8 cellular contexts compared by ENCODE assay signal in genomic region chr15:49621327-49622210, GRCh38. TPM values are rescaled to one million over a fixed set of nuclear protein-coding genes. Genes with fewer than 3 reads are reported as not detected.
A peak's percentile ranks its signal among the peaks of the same experiment; 100 is the strongest.
DNase-seq lines count a peak whose midpoint lies in the region; ATAC-seq and TF ChIP-seq lines count a peak whose summit lies in the region.

No MANE protein-coding gene starts in this region.

- H3K4me1 ChIP-seq in neuronal stem cell (ENCODE audit: control insufficient read depth in 2 of 2, insufficient read depth in 1 of 2, low read depth in 1 of 2, low read length in 2 of 2): peaks cover 2 to 7% of the 10 kb centered on the region in 2 donors

- no peak overlapping the region for H2BK15ac ChIP-seq in neuronal stem cell (ENCODE audit: low read length)

- peak overlapping the region; percentile 72 for H3K27ac ChIP-seq in neuronal stem cell (replicated peaks; ENCODE audit: low read length)

- peaks cover 45% of the 10 kb centered on the region for H3K4me1 Mint-ChIP-seq in activated naive CD4-positive, alpha-beta T cell treated with anti-CD3 and anti-CD28 coated beads, Interleukin-2, amount 10 ng/mL, durations not matched to agents 7 days and 5 days

- H3K27me3 Mint-ChIP-seq in activated naive CD4-positive, alpha-beta T cell treated with anti-CD3 and anti-CD28 coated beads, Interleukin-2, amount 10 ng/mL, durations not matched to agents 7 days and 5 days: no peaks in the 10 kb centered on the region

- ATAC-seq in HG02885 (IDR thresholded peaks at IDR 0.05; ENCODE audit: poor library complexity, unreplicated experiment) (no peak), GM19452 (IDR thresholded peaks at IDR 0.05; ENCODE audit: unreplicated experiment) (no peak), HG03139 (IDR thresholded peaks at IDR 0.05; ENCODE audit: unreplicated experiment) (no peak)

- H3K79me1 ChIP-seq in neuronal stem cell (ENCODE audit: low read depth, low read length): no peaks in the 10 kb centered on the region

- no peak overlapping the region for H3K23ac ChIP-seq in neuronal stem cell (ENCODE audit: low read depth, low read length, poor library complexity)

- no peak overlapping the region for H3K9ac ChIP-seq in neuronal stem cell (ENCODE audit: low read depth, low read length, poor library complexity)

- no peak overlapping the region for H2BK120ac ChIP-seq in neuronal stem cell (ENCODE audit: low read depth, low read length)

- DNase-seq in activated naive CD4-positive, alpha-beta T cell treated with anti-CD3 and anti-CD28 coated beads, Interleukin-2, amount 10 ng/mL, durations not matched to agents 7 days and 5 days: no peak
- no peak for DNase-seq in activated naive CD4-positive, alpha-beta T cell treated with anti-CD3 and anti-CD28 coated beads, Interleukin-2, amount 50 U/mL, for 16 hours
- peak; percentile 17 for DNase-seq in SK-N-DZ (ENCODE audit: low spot score)
- peak; percentile 16 for DNase-seq in epithelial cell of esophagus (ENCODE audit: low read depth)
- no peak for DNase-seq in neuronal stem cell (ENCODE audit: low spot score)

- no peak overlapping the region for H3K18ac ChIP-seq in neuronal stem cell (ENCODE audit: low read length)

- TF ChIP-seq CTCF in epithelial cell of esophagus (IDR thresholded peaks at IDR 0.05; ENCODE audit: insufficient read depth, low read depth, low read length, missing control alignments): no peak

- H2AFZ ChIP-seq in neuronal stem cell (ENCODE audit: low read length): peak overlapping the region; percentile 95

- peak overlapping the region; percentile 97 for H3K4me3 Mint-ChIP-seq in activated naive CD4-positive, alpha-beta T cell treated with anti-CD3 and anti-CD28 coated beads, Interleukin-2, amount 10 ng/mL, durations not matched to agents 7 days and 5 days

- no CpG with 5 or more reads among the region's 12 CpGs for WGBS in neuronal stem cell (ENCODE audit: extremely low coverage in 2 of 2, insufficient read length in 2 of 2, insufficient replicate concordance in 1 of 2), 2 donors

- no peak overlapping the region for H2AK5ac ChIP-seq in neuronal stem cell (ENCODE audit: low read depth, low read length)

- no peak overlapping the region for H2BK5ac ChIP-seq in neuronal stem cell (ENCODE audit: low read length)

- no peak overlapping the region for H2BK12ac ChIP-seq in neuronal stem cell (ENCODE audit: low read length)

- H3K9me3 Mint-ChIP-seq in activated naive CD4-positive, alpha-beta T cell treated with anti-CD3 and anti-CD28 coated beads, Interleukin-2, amount 10 ng/mL, durations not matched to agents 7 days and 5 days: peaks cover 7% of the 10 kb centered on the region

- CTCF ChIA-PET in activated naive CD4-positive, alpha-beta T cell treated with anti-CD3 and anti-CD28 coated beads, Interleukin-2, amount 10 ng/mL, durations not matched to agents 7 days and 5 days (lab: Charles Lee): no interaction called here

- peaks cover 6 to 36% of the 10 kb centered on the region in 2 donors for H3K9me3 ChIP-seq in neuronal stem cell (replicated peaks in 1 of 2; ENCODE audit: control insufficient read depth in 2 of 2, insufficient read depth in 1 of 2, low read depth in 1 of 2, low read length in 2 of 2)

- H3K4me3 ChIP-seq in epithelial cell of esophagus (ENCODE audit: low read length) (peak overlapping the region; percentile 89), neuronal stem cell (ENCODE audit: low read length in 2 of 2) (peak overlapping the region; percentile 86 to 91)

- no peak overlapping the region for H3K14ac ChIP-seq in neuronal stem cell (ENCODE audit: low read length)

- H3K27me3 ChIP-seq in neuronal stem cell (ENCODE audit: control insufficient read depth in 3 of 3, insufficient read depth in 3 of 3, low read depth in 1 of 3, low read length in 3 of 3): no peaks in the 10 kb centered on the region

- no peak overlapping the region for H4K8ac ChIP-seq in neuronal stem cell (ENCODE audit: low read depth, low read length)

- no peak overlapping the region for H3K4ac ChIP-seq in neuronal stem cell (ENCODE audit: low read length)

- H4K91ac ChIP-seq in neuronal stem cell (ENCODE audit: low read depth, low read length, poor library complexity): no peak overlapping the region

- peaks cover 6 to 30% of the 10 kb centered on the region in 2 donors for H3K36me3 ChIP-seq in neuronal stem cell (replicated peaks in 1 of 2; ENCODE audit: control insufficient read depth in 2 of 2, insufficient read depth in 2 of 2, low read length in 2 of 2)

- H3K4me2 ChIP-seq in neuronal stem cell (ENCODE audit: insufficient read depth, low read length, poor library complexity, severe bottlenecking): peak overlapping the region; percentile 62

- H3K27ac Mint-ChIP-seq in activated naive CD4-positive, alpha-beta T cell treated with anti-CD3 and anti-CD28 coated beads, Interleukin-2, amount 10 ng/mL, durations not matched to agents 7 days and 5 days: peak overlapping the region; percentile 93

- H3K36me3 Mint-ChIP-seq in activated naive CD4-positive, alpha-beta T cell treated with anti-CD3 and anti-CD28 coated beads, Interleukin-2, amount 10 ng/mL, durations not matched to agents 7 days and 5 days: peaks cover 21% of the 10 kb centered on the region

RNA-seq across cellular contexts. Expression of gene DTWD1, which starts 0.7 kb away (rescaled TPM):
- polyA plus RNA-seq in SK-N-DZ (2014; cell fraction: cytosol; rRNA removed): 15.8 and 21.4 TPM in 2 replicates
- 13.3 and 17.1 TPM in 2 replicates for polyA plus RNA-seq in SK-N-DZ (2014; cell fraction: nucleus; rRNA removed)
- 28.2 TPM for polyA plus RNA-seq in neuronal stem cell (2013, experiment 1 of 2)
- polyA plus RNA-seq in neuronal stem cell (2013, experiment 2 of 2): 28.1 TPM

RNA-seq across cellular contexts. Expression of gene FAM227B, which starts 1.0 kb away (rescaled TPM):
- 11.7 and 21.6 TPM in 2 replicates for polyA plus RNA-seq in SK-N-DZ (2014; cell fraction: cytosol; rRNA removed)
- 11.9 and 16.4 TPM in 2 replicates for polyA plus RNA-seq in SK-N-DZ (2014; cell fraction: nucleus; rRNA removed)
- 10.0 TPM for polyA plus RNA-seq in neuronal stem cell (2013, experiment 1 of 2)
- polyA plus RNA-seq in neuronal stem cell (2013, experiment 2 of 2): 11.2 TPM

Comparison
In these comparisons a context has a peak if more than half of its experiments do, and no peak if none do; other contexts are left out.
1. DNase-seq: peak in SK-N-DZ (single experiment) and epithelial cell of esophagus (single experiment); none in activated naive CD4-positive, alpha-beta T cell treated with anti-CD3 and anti-CD28 coated beads, Interleukin-2, amount 10 ng/mL, durations not matched to agents 7 days and 5 days (single experiment), activated naive CD4-positive, alpha-beta T cell treated with anti-CD3 and anti-CD28 coated beads, Interleukin-2, amount 50 U/mL, for 16 hours (single experiment) and neuronal stem cell (single experiment).